ENCODE assay signal across 10 cellular contexts in the genomic region with DNA sequence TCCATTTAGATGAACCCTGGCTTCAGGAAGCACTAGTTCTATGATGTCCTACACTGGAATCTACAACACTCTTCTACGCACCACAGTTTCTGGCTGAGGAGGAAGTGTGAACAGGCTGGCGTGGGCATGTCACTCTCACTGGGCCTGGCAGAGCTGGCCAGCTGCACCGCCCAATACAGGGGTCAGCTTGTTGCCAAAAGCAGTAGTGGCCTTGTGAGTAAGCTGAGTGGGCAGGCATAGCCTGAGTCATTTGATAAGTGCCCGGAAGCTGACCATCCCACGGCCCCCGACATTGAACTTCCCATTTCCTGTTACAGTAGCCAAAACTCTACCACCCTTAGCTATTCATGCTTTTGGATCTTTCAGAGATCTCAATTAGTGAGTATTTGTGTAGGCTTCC.
DNase-seq lines count a peak whose midpoint lies in the region; ATAC-seq and TF ChIP-seq lines count a peak whose summit lies in the region.
"Had no signal": no experiment of that assay in that cellular context is flagged by ENCODE, and none has a peak within 500 bp of the region (broad histone marks: within the 10 kb centered on the region; RNA-seq: fewer than 3 reads in every experiment).

No MANE protein-coding gene starts in this region.

- H3K36me3 ChIP-seq in skeletal muscle tissue (ENCODE audit: control insufficient read depth in 3 of 3, insufficient read depth in 3 of 3, low read length in 3 of 3) = no peaks in the 10 kb centered on the region
- no peaks in the 10 kb centered on the region for H3K36me3 ChIP-seq in A673 (ENCODE audit: insufficient read depth, low read length, poor library complexity, severe bottlenecking)
- H3K36me3 ChIP-seq: thyroid gland had no signal

- intact Hi-C loops in left ventricle myocardium superior (cut with micrococcal nuclease) = no loop called here
- intact Hi-C loops in activated T-helper 2 cell treated with anti-CD3 and anti-CD28 coated beads, Interferon-gamma antibody, Interleukin-2, Interleukin-4, amounts not matched to agents 10 μg/mL and 5 μg/mL and 100 μg/mL, durations not matched to agents 14 hours and 24 hours and 36 hours (cut with micrococcal nuclease) = no loop called here
- intact Hi-C loops in A673 (cut with micrococcal nuclease; ENCODE audit: unreplicated experiment) = no loop called here

- no peaks in the 10 kb centered on the region for H3K36me3 Mint-ChIP-seq in activated T-helper 2 cell treated with anti-CD3 and anti-CD28 coated beads, Interferon-gamma antibody, Interleukin-2, Interleukin-4, amounts not matched to agents 10 μg/mL and 5 μg/mL and 100 μg/mL, durations not matched to agents 14 hours and 24 hours and 36 hours (ENCODE audit: low read depth)

- POLR2A ChIA-PET in A673 (lab: Charles Lee; ENCODE audit: low non-redundant PET) = no interaction called here

- no peaks in the 10 kb centered on the region for H3K9me3 Mint-ChIP-seq in activated T-helper 2 cell treated with anti-CD3 and anti-CD28 coated beads, Interferon-gamma antibody, Interleukin-2, Interleukin-4, amounts not matched to agents 10 μg/mL and 5 μg/mL and 100 μg/mL, durations not matched to agents 14 hours and 24 hours and 36 hours
- H3K9me3 Mint-ChIP-seq: activated CD8-positive, alpha-beta T cell treated with anti-CD3 and anti-CD28 coated beads for 36 hours had no signal

- CTCF ChIA-PET in A673 (lab: Charles Lee) = no interaction called here

- TF ChIP-seq CTCF in A673 (conservative IDR thresholded peaks at IDR 0.05; ENCODE audit: low read depth, low read length) = no peak

- peaks cover 23% of the 10 kb centered on the region for H3K4me1 Mint-ChIP-seq in activated T-helper 2 cell treated with anti-CD3 and anti-CD28 coated beads, Interferon-gamma antibody, Interleukin-2, Interleukin-4, amounts not matched to agents 10 μg/mL and 5 μg/mL and 100 μg/mL, durations not matched to agents 14 hours and 24 hours and 36 hours (ENCODE audit: low read depth)

- H3K4me1 ChIP-seq in skeletal muscle tissue (ENCODE audit: control insufficient read depth in 3 of 3, insufficient read depth in 3 of 3, low read length in 3 of 3) = peaks cover 12 to 27% (median 16%) of the 10 kb centered on the region in 3 donors
- H3K4me1 ChIP-seq in A673 (ENCODE audit: insufficient read depth, low read length, poor library complexity, severe bottlenecking) = no peaks in the 10 kb centered on the region

- H3K4me3 ChIP-seq in skeletal muscle tissue (ENCODE audit: low read length in 3 of 3) = no peak overlapping the region
- H3K4me3 ChIP-seq in A673 (ENCODE audit: low read depth, low read length, poor library complexity, severe bottlenecking) = no peak overlapping the region
- H3K4me3 ChIP-seq: thyroid gland had no signal

- no TSS peak for BruUV-seq in A673 (replicated peaks; lab: Mats Ljungman, UMichigan)

- H3K27me3 Mint-ChIP-seq in activated T-helper 2 cell treated with anti-CD3 and anti-CD28 coated beads, Interferon-gamma antibody, Interleukin-2, Interleukin-4, amounts not matched to agents 10 μg/mL and 5 μg/mL and 100 μg/mL, durations not matched to agents 14 hours and 24 hours and 36 hours (ENCODE audit: low read depth) = peaks cover 16% of the 10 kb centered on the region

- H3K27ac Mint-ChIP-seq in activated T-helper 2 cell treated with anti-CD3 and anti-CD28 coated beads, Interferon-gamma antibody, Interleukin-2, Interleukin-4, amounts not matched to agents 10 μg/mL and 5 μg/mL and 100 μg/mL, durations not matched to agents 14 hours and 24 hours and 36 hours = no peak overlapping the region
- H3K27ac Mint-ChIP-seq: activated CD8-positive, alpha-beta T cell treated with anti-CD3 and anti-CD28 coated beads for 36 hours had no signal

- H3K9me3 ChIP-seq in skeletal muscle tissue (ENCODE audit: control insufficient read depth in 3 of 3, low read length in 3 of 3) (no peaks in the 10 kb centered on the region), A673 (ENCODE audit: low read depth, low read length, poor library complexity, severe bottlenecking) (no peaks in the 10 kb centered on the region)
- H3K9me3 ChIP-seq: thyroid gland had no signal

- no peak overlapping the region for H3K4me3 Mint-ChIP-seq in activated T-helper 2 cell treated with anti-CD3 and anti-CD28 coated beads, Interferon-gamma antibody, Interleukin-2, Interleukin-4, amounts not matched to agents 10 μg/mL and 5 μg/mL and 100 μg/mL, durations not matched to agents 14 hours and 24 hours and 36 hours (ENCODE audit: low read depth)
- H3K4me3 Mint-ChIP-seq: activated CD8-positive, alpha-beta T cell treated with anti-CD3 and anti-CD28 coated beads for 36 hours had no signal

- H3K9ac ChIP-seq in skeletal muscle tissue (ENCODE audit: low read depth in 1 of 3, low read length in 3 of 3) = no peak overlapping the region

- DNase-seq in HK-2 (ENCODE audit: unreplicated experiment) = peak; percentile 46
- peak; percentile 49 for DNase-seq in astrocyte of the hippocampus (ENCODE audit: low read depth, low spot score)
- peak; percentile 83 for DNase-seq in left ventricle myocardium superior
- DNase-seq in activated naive CD4-positive, alpha-beta T cell treated with Interleukin-2 at 50 U/mL for 16 hours = no peak
- no peak for DNase-seq in activated T-helper 2 cell treated with anti-CD3 and anti-CD28 coated beads, Interferon-gamma antibody, Interleukin-2, Interleukin-4, amounts not matched to agents 10 μg/mL and 5 μg/mL and 100 μg/mL, durations not matched to agents 14 hours and 24 hours and 36 hours (ENCODE audit: low spot score)
- no peak for DNase-seq in A673 (ENCODE audit: low spot score)
- no peak for DNase-seq in stimulated activated CD4-positive, alpha-beta T cell treated with anti-CD3 and anti-CD28 coated beads, Interleukin-4, amount 100 ng/mL, for 4 hours
- DNase-seq: activated CD8-positive, alpha-beta T cell treated with anti-CD3 and anti-CD28 coated beads for 36 hours; thyroid gland had no signal

- ATAC-seq in left ventricle myocardium superior = peak; percentile 90
- ATAC-seq: activated CD8-positive, alpha-beta T cell treated with anti-CD3 and anti-CD28 coated beads for 36 hours had no signal

- H3K27me3 ChIP-seq in skeletal muscle tissue (ENCODE audit: control insufficient read depth in 3 of 3, insufficient read depth in 3 of 3, low read length in 3 of 3) (no peaks in the 10 kb centered on the region), A673 (replicated peaks; ENCODE audit: insufficient read depth, low read depth, low read length, poor library complexity) (peaks cover 3% of the 10 kb centered on the region)
- H3K27me3 ChIP-seq: thyroid gland had no signal

- H3K27ac ChIP-seq in skeletal muscle tissue (ENCODE audit: low read depth, low read length) (peak overlapping the region; percentile 31), A673 (ENCODE audit: low read depth, low read length, poor library complexity, severe bottlenecking) (no peak overlapping the region)

Comparison
In these comparisons a context has a peak if more than half of its experiments do, and no peak if none do; other contexts are left out.
1. DNase-seq: peak in HK-2 (single experiment), astrocyte of the hippocampus (single experiment) and left ventricle myocardium superior (single experiment); none in activated naive CD4-positive, alpha-beta T cell treated with Interleukin-2 at 50 U/mL for 16 hours (single experiment), activated T-helper 2 cell treated with anti-CD3 and anti-CD28 coated beads, Interferon-gamma antibody, Interleukin-2, Interleukin-4, amounts not matched to agents 10 μg/mL and 5 μg/mL and 100 μg/mL, durations not matched to agents 14 hours and 24 hours and 36 hours (single experiment), A673 (single experiment) and stimulated activated CD4-positive, alpha-beta T cell treated with anti-CD3 and anti-CD28 coated beads, Interleukin-4, amount 100 ng/mL, for 4 hours (0 of 2).